15 cellular contexts compared by ENCODE assay signal in the genomic region with DNA sequence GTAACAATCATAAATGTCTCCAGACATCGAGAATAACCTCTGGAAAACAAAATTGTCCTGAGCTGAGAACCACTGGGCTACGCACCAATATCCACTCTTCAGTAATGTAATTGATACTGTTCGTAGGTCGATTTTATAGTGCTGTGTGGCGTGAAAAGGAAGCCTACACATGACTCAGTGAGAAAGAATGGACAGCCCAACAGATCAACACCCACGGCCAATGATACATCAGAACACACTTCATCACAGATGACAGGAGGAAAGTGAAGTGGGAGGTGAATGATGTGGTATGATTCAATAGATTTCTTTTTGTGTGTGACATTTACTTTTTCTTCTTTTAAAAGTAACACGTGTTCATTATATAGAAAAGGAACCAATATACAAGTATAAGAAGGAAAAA.
A peak's percentile ranks its signal among the peaks of the same experiment; 100 is the strongest.
DNase-seq lines count a peak whose midpoint lies in the region; FAIRE-seq and TF ChIP-seq lines count a peak whose summit lies in the region.
"Had no signal": no experiment of that assay in that cellular context is flagged by ENCODE, and none has a peak within 500 bp of the region (broad histone marks: within the 10 kb centered on the region; RNA-seq: fewer than 3 reads in every experiment).

No MANE protein-coding gene starts in this region.

- no peaks in the 10 kb centered on the region for H3K27me3 ChIP-seq in GM23248 (replicated peaks; ENCODE audit: insufficient read depth)
- H3K27me3 ChIP-seq in fibroblast of lung (ENCODE audit: control insufficient read depth, insufficient read depth, low read length) = no peaks in the 10 kb centered on the region
- H3K27me3 ChIP-seq: cardiac muscle cell had no signal

- H3K27ac ChIP-seq in GM23248 = peak overlapping the region; percentile 52
- peak overlapping the region; percentile 49 for H3K27ac ChIP-seq in fibroblast of lung (ENCODE audit: insufficient read depth, low read length)
- H3K27ac ChIP-seq: cardiac muscle cell had no signal

- in situ Hi-C loops in GM23248 (cut with MboI) = no loop called here

- no peaks in the 10 kb centered on the region; the same call in 1 of the 2 replicates for H3K9me2 ChIP-seq in GM23248 (ENCODE audit: insufficient read depth)

- H4K20me1 ChIP-seq in GM23248 (ENCODE audit: insufficient read depth) (no peaks in the 10 kb centered on the region), fibroblast of lung (ENCODE audit: control insufficient read depth, extremely low read depth, insufficient read depth, low read length) (no peaks in the 10 kb centered on the region)

- H3K4me3 ChIP-seq in GM23248 (peak overlapping the region; percentile 31), fibroblast of lung (replicated peaks in 1 of 4; ENCODE audit: control extremely low read depth in 1 of 4, insufficient read depth in 1 of 4, low read depth in 3 of 4, low read length in 4 of 4) (peak overlapping the region in 1 of 4 experiments; percentile 5), skeletal muscle cell (ENCODE audit: low read depth, low read length) (no peak overlapping the region)
- H3K4me3 ChIP-seq: cardiac muscle cell had no signal

- DNase-seq in GM23248 (peak; percentile 82), RCC 7860 (ENCODE audit: low spot score) (peak; percentile 7), fibroblast of lung (ENCODE audit: low read depth in 2 of 2) (peak; percentile 85 to 92), skeletal muscle cell (ENCODE audit: low read depth) (peak; percentile 94), cortex of kidney (lab: John Stamatoyannopoulos, UW) (no peak), dermis blood vessel endothelial cell (no peak), NCI-H187 (lab: John Stamatoyannopoulos, UW) (no peak)
- DNase-seq: activated naive CD4-positive, alpha-beta T cell treated with anti-CD3 and anti-CD28 coated beads, Interleukin-2, amount 10 ng/mL, durations not matched to agents 7 days and 5 days; DMS79; H9; NCI-H2081; NCI-H774; nucleus accumbens; T-helper 1 cell had no signal

- H2AFZ ChIP-seq in GM23248 (no peak overlapping the region; the same call in 1 of the 2 replicates), fibroblast of lung (ENCODE audit: low read length) (no peak overlapping the region)

- H3K9me3 ChIP-seq in GM23248 (ENCODE audit: low read depth) (no peaks in the 10 kb centered on the region), fibroblast of lung (ENCODE audit: control insufficient read depth, insufficient read depth, low read depth, low read length) (no peaks in the 10 kb centered on the region)

- H3K9ac ChIP-seq in GM23248 (no peak overlapping the region), fibroblast of lung (ENCODE audit: insufficient read depth, low read length) (no peak overlapping the region)

- H3K36me3 ChIP-seq in GM23248 (ENCODE audit: low read depth) (no peaks in the 10 kb centered on the region), fibroblast of lung (ENCODE audit: control insufficient read depth, insufficient read depth, low read length) (no peaks in the 10 kb centered on the region)
- H3K36me3 ChIP-seq: cardiac muscle cell had no signal

- peaks cover 14% of the 10 kb centered on the region; the same call in 1 of the 2 replicates for H3F3A ChIP-seq in GM23248 (ENCODE audit: insufficient read depth)

- no peak for FAIRE-seq in RCC 7860 (lab: Jason Lieb, UNC)

- H3K79me2 ChIP-seq in GM23248 (ENCODE audit: insufficient read depth) (no peaks in the 10 kb centered on the region), fibroblast of lung (ENCODE audit: control insufficient read depth, insufficient read depth, low read length) (no peaks in the 10 kb centered on the region)

- peaks cover 22% of the 10 kb centered on the region for H3K4me1 ChIP-seq in GM23248 (ENCODE audit: insufficient read depth)
- peaks cover 12% of the 10 kb centered on the region for H3K4me1 ChIP-seq in fibroblast of lung (ENCODE audit: control insufficient read depth, extremely low read depth, insufficient read depth, low read length)

- no peak for TF ChIP-seq CTCF in fibroblast of lung (conservative IDR thresholded peaks at IDR 0.05 in 1 of 2, IDR thresholded peaks at IDR 0.05 in 1 of 2; ENCODE audit: low read depth in 1 of 2, low read length in 2 of 2)

- peak overlapping the region; percentile 80 for H3K4me2 ChIP-seq in GM23248 (ENCODE audit: unreplicated experiment)
- H3K4me2 ChIP-seq in fibroblast of lung (ENCODE audit: extremely low read depth, insufficient read depth, low read length) = peak overlapping the region; percentile 75

- WGBS in GM23248 (ENCODE audit: low coverage in 1 of 2, low lambda C conversion rate in 2 of 2, missing lambda C conversion rate in 2 of 2), 2 experiments = 13 to 14% methylated on average over 7 of the region's 7 CpGs

Comparison
In these comparisons a context has a peak if more than half of its experiments do, and no peak if none do; other contexts are left out.
1. DNase-seq: peak in GM23248 (single experiment), RCC 7860 (single experiment), fibroblast of lung (2 of 2) and skeletal muscle cell (single experiment); none in cortex of kidney (single experiment), dermis blood vessel endothelial cell (single experiment) and NCI-H187 (0 of 2).